Comparison of ENCODE assay signal across 1 cellular context in genomic region chr7:155647734-155648133, GRCh38.
TF ChIP-seq lines count a peak whose summit lies in the region.

No MANE protein-coding gene starts in this region.

TF ChIP-seq in GM12878, 131 proteins besides CTCF, POLR2A, EP300 and RAD21:
- no peak for TF ChIP-seq ASH2L (IDR thresholded peaks at IDR 0.05; ENCODE audit: borderline replicate concordance, low read depth)
- no peak for TF ChIP-seq CEBPZ (IDR thresholded peaks at IDR 0.05; ENCODE audit: low read depth, low read length)
- TF ChIP-seq, protein P1, sequence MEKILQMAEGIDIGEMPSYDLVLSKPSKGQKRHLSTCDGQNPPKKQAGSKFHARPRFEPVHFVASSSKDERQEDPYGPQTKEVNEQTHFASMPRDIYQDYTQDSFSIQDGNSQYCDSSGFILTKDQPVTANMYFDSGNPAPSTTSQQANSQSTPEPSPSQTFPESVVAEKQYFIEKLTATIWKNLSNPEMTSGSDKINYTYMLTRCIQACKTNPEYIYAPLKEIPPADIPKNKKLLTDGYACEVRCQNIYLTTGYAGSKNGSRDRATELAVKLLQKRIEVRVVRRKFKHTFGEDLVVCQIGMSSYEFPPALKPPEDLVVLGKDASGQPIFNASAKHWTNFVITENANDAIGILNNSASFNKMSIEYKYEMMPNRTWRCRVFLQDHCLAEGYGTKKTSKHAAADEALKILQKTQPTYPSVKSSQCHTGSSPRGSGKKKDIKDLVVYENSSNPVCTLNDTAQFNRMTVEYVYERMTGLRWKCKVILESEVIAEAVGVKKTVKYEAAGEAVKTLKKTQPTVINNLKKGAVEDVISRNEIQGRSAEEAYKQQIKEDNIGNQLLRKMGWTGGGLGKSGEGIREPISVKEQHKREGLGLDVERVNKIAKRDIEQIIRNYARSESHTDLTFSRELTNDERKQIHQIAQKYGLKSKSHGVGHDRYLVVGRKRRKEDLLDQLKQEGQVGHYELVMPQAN (conservative IDR thresholded peaks at IDR 0.05) = no peak
- no peak for TF ChIP-seq ZNF207 (IDR thresholded peaks at IDR 0.05; ENCODE audit: borderline replicate concordance)
- TF ChIP-seq, protein P2, sequence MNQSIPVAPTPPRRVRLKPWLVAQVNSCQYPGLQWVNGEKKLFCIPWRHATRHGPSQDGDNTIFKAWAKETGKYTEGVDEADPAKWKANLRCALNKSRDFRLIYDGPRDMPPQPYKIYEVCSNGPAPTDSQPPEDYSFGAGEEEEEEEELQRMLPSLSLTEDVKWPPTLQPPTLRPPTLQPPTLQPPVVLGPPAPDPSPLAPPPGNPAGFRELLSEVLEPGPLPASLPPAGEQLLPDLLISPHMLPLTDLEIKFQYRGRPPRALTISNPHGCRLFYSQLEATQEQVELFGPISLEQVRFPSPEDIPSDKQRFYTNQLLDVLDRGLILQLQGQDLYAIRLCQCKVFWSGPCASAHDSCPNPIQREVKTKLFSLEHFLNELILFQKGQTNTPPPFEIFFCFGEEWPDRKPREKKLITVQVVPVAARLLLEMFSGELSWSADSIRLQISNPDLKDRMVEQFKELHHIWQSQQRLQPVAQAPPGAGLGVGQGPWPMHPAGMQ (IDR thresholded peaks at IDR 0.05; ENCODE audit: borderline replicate concordance) = no peak
- TF ChIP-seq, protein P3, sequence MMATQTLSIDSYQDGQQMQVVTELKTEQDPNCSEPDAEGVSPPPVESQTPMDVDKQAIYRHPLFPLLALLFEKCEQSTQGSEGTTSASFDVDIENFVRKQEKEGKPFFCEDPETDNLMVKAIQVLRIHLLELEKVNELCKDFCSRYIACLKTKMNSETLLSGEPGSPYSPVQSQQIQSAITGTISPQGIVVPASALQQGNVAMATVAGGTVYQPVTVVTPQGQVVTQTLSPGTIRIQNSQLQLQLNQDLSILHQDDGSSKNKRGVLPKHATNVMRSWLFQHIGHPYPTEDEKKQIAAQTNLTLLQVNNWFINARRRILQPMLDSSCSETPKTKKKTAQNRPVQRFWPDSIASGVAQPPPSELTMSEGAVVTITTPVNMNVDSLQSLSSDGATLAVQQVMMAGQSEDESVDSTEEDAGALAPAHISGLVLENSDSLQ (IDR thresholded peaks at IDR 0.05) = no peak
- no peak for TF ChIP-seq ZBTB33 (IDR thresholded peaks at IDR 0.05)
- no peak for TF ChIP-seq MEF2A (IDR thresholded peaks at IDR 0.05; ENCODE audit: insufficient read depth, low read depth, low read length)
- TF ChIP-seq CBX3 (IDR thresholded peaks at IDR 0.05; ENCODE audit: borderline replicate concordance, low read depth) = no peak
- no peak for TF ChIP-seq SIX5 (IDR thresholded peaks at IDR 0.05; ENCODE audit: low read depth, low read length, severe bottlenecking)
